Comparison of ENCODE assay signal across 2 cellular contexts in genomic region chr1:159941139-159941866, GRCh38.
TF ChIP-seq lines count a peak whose summit lies in the region.

No MANE protein-coding gene starts in this region.

TF ChIP-seq in HEK293, 187 proteins besides CTCF, POLR2A, EP300 and RAD21:
- TF ChIP-seq ZNF701 (tag by site-specific recombination; IDR thresholded peaks at IDR 0.05) (no peak), BCL11A (tag by site-specific recombination; IDR thresholded peaks at IDR 0.05; ENCODE audit: low read depth) (no peak), ZNF585B (tag by site-specific recombination; IDR thresholded peaks at IDR 0.05) (no peak), SP7 (tag by site-specific recombination; IDR thresholded peaks at IDR 0.05) (no peak), ZNF639 (tag by site-specific recombination; IDR thresholded peaks at IDR 0.05) (no peak), ZNF23 (tag by site-specific recombination; IDR thresholded peaks at IDR 0.05; ENCODE audit: borderline replicate concordance) (no peak), ZNF658 (tag by site-specific recombination; IDR thresholded peaks at IDR 0.05) (no peak), ZNF26 (tag by site-specific recombination; IDR thresholded peaks at IDR 0.05) (no peak), ZNF341 (tag by site-specific recombination; IDR thresholded peaks at IDR 0.05; ENCODE audit: low read depth) (0 out of 2 replicates have a peak, but pooled peaks have one; percentile 28)
TF ChIP-seq in HEK293: peak in this region for 1.

TF ChIP-seq in K562, 482 proteins besides CTCF, POLR2A, EP300 and RAD21:
- TF ChIP-seq TRIM28 (IDR thresholded peaks at IDR 0.05) (no peak), GTF2B (IDR thresholded peaks at IDR 0.05; ENCODE audit: extremely low read depth, insufficient read length) (no peak), RFX1 (IDR thresholded peaks at IDR 0.05) (peak; percentile 81)
